In the genomic region with DNA sequence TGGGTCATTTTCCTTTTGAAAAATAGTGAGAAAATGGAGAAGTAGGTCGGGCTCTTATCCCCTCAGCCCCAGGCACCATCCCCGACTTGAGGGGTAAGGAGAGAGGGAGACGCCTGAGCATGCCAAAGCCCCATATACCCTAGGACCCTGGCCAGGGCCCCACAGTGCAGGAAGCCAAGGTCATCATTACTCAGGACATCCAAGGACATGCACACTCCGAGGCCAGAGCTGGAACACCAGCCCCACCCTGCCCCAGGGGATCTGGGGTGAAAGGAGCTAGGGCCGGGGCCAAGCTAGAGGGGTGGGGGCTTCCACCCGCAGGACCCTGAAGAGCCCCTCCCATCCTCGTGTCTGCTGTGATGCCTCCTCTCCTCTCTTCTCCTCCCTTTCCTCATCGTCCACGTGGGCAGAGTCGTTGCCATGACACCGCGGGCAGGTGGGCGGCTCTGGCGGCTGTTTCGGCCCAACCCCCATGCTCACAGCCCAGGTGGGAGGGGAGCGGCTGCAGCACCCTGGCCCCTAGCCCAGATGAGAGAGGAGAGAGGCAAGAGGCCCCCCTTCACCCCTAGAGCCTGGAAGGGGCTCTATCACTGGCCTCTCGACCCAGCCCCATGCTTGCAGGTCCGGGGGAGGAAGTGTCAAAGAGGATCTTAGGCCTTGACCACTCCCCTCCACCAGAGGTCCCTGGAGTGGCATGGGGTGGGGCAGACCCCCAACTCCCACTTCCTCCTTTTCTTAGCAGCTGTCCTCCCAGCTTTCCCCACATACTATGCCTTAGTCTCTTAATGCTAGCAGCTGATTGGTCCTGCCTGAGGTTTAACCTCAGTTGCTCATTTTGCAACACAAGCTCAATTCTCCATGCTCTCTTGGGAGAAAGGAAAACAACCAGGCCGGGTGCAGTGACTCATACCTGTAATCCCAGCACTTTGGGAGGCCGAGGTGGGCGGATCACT, we compare ENCODE assay signal across 9 cellular contexts. TPM values are rescaled to one million over a fixed set of nuclear protein-coding genes. Genes with fewer than 3 reads are reported as not detected.
DNase-seq lines count a peak whose midpoint lies in the region; ATAC-seq and TF ChIP-seq lines count a peak whose summit lies in the region.
"Had no signal": no experiment of that assay in that cellular context is flagged by ENCODE, and none has a peak within 500 bp of the region (broad histone marks: within the 10 kb centered on the region; RNA-seq: fewer than 3 reads in every experiment).

No MANE protein-coding gene starts in this region.

- ATAC-seq in T-helper 17 cell (no peak), GM21576 (IDR thresholded peaks at IDR 0.05; ENCODE audit: unreplicated experiment) (no peak)

- intact Hi-C loops in Calu3 (cut with micrococcal nuclease; ENCODE audit: unreplicated experiment), result no loop called here

- H3K9me3 Mint-ChIP-seq in Calu3 (ENCODE audit: low read depth, unreplicated experiment) (no peaks in the 10 kb centered on the region), mesothelial cell of epicardium (no peaks in the 10 kb centered on the region)

- H3K36me3 Mint-ChIP-seq in Calu3 (ENCODE audit: insufficient read depth, unreplicated experiment) (no peaks in the 10 kb centered on the region), mesothelial cell of epicardium (no peaks in the 10 kb centered on the region), T-helper 17 cell (ENCODE audit: low read depth) (peaks cover 11% of the 10 kb centered on the region)

- H3K4me3 Mint-ChIP-seq in Calu3 (ENCODE audit: low read depth, unreplicated experiment) (no peak overlapping the region), mesothelial cell of epicardium (no peak overlapping the region), T-helper 17 cell (no peak overlapping the region)

- no TSS peak for BruUV-seq in Calu3 (replicated peaks; lab: Mats Ljungman, UMichigan)

- TF ChIP-seq CTCF in GM13977 (IDR thresholded peaks at IDR 0.05; ENCODE audit: extremely low read depth, insufficient read depth, missing control alignments) (no peak), Calu3 (IDR thresholded peaks at IDR 0.05; ENCODE audit: unreplicated experiment) (no peak), mesothelial cell of epicardium (IDR thresholded peaks at IDR 0.05; ENCODE audit: unreplicated experiment) (no peak)

- H3K27ac Mint-ChIP-seq in Calu3 (ENCODE audit: unreplicated experiment) (no peak overlapping the region), mesothelial cell of epicardium (no peak overlapping the region), T-helper 17 cell (no peak overlapping the region)

- CTCF ChIA-PET in Calu3 (lab: Charles Lee), result no interaction called here

- H3K4me1 Mint-ChIP-seq in Calu3 (ENCODE audit: low read depth, unreplicated experiment) (no peaks in the 10 kb centered on the region), mesothelial cell of epicardium (peaks cover 1% of the 10 kb centered on the region), T-helper 17 cell (peaks cover 5% of the 10 kb centered on the region)

- DNase-seq in Ammon's horn (ENCODE audit: low spot score) (peak; percentile 70), GM13977 (ENCODE audit: low spot score) (peak; percentile 65), OCI-M1 (lab: John Stamatoyannopoulos, UW) (peak; percentile 62), left kidney (ENCODE audit: low read depth, low spot score) (peak; percentile 64), Calu3 (no peak), mesothelial cell of epicardium (ENCODE audit: low spot score in 2 of 2, unreplicated experiment in 2 of 2) (no peak), T-helper 17 cell (no peak)

- in situ Hi-C loops in GM13977 (cut with MboI; ENCODE audit: low pct_unique_long_range_greater_than_20kb, low sequenced_read_pairs, unreplicated experiment), result no loop called here

- peaks cover 80% of the 10 kb centered on the region for H3K27me3 Mint-ChIP-seq in Calu3 (ENCODE audit: unreplicated experiment)
- H3K27me3 Mint-ChIP-seq in mesothelial cell of epicardium (ENCODE audit: low read depth), result peaks cover 57% of the 10 kb centered on the region
- peaks cover 69% of the 10 kb centered on the region for H3K27me3 Mint-ChIP-seq in T-helper 17 cell

- H3K9me3 ChIP-seq in T-helper 17 cell (ENCODE audit: control insufficient read depth, low read length, poor library complexity, severe bottlenecking), result no peaks in the 10 kb centered on the region

RNA-seq across cellular contexts. Expression of a gene that starts 10.6 kb away (rescaled TPM):
- 1.0 and 1.1 TPM in 2 replicates for total RNA-seq in Calu3 (2022)
- total RNA-seq in mesothelial cell of epicardium, result 0.23 to 0.44 TPM (median 0.27 TPM) in 3 replicates
- total RNA-seq in T-helper 17 cell, result under 1 TPM; 0.55 to 0.75 TPM
- total RNA-seq: bronchial epithelial cell had no signal

RNA-seq across cellular contexts. Expression of a gene that starts 59.3 kb away (rescaled TPM):
- total RNA-seq in Calu3 (2022) (35.8 and 36.8 TPM in 2 replicates), mesothelial cell of epicardium (24.3 to 27.4 TPM (median 24.6 TPM) in 3 replicates), T-helper 17 cell (10 to 100 TPM; 29.6 to 39.2 TPM)

Comparison
In these comparisons a context has a peak if more than half of its experiments do, and no peak if none do; other contexts are left out.
1. DNase-seq: peak in Ammon's horn (single experiment), GM13977 (single experiment), OCI-M1 (single experiment) and left kidney (single experiment); none in Calu3 (single experiment), mesothelial cell of epicardium (0 of 2) and T-helper 17 cell (0 of 3).